In genomic region chr3:46948830-46949671, GRCh38 we compare ENCODE assay signal across 8 cellular contexts. TPM values are rescaled to one million over a fixed set of nuclear protein-coding genes. Genes with fewer than 3 reads are reported as not detected.
A peak's percentile ranks its signal among the peaks of the same experiment; 100 is the strongest.
DNase-seq lines count a peak whose midpoint lies in the region; TF ChIP-seq lines count a peak whose summit lies in the region.

No MANE protein-coding gene starts in this region.

- H3K4me3 Mint-ChIP-seq in activated T-cell treated with anti-CD3 and anti-CD28 coated beads, Interleukin-2, amount 50 U/mL, for 24 hours, result peak overlapping the region; percentile 51

- TF ChIP-seq CTCF in MM.1S (IDR thresholded peaks at IDR 0.05; ENCODE audit: low read length) (no peak), lower leg skin (IDR thresholded peaks at IDR 0.05) (no peak)

- H3K9me3 Mint-ChIP-seq in activated T-cell treated with anti-CD3 and anti-CD28 coated beads, Interleukin-2, amount 50 U/mL, for 24 hours, result no peaks in the 10 kb centered on the region

- no peak overlapping the region for H3K14ac ChIP-seq in trophoblast cell (ENCODE audit: low read length)

- H3K36me3 Mint-ChIP-seq in activated T-cell treated with anti-CD3 and anti-CD28 coated beads, Interleukin-2, amount 50 U/mL, for 24 hours (ENCODE audit: low read depth), result peaks cover 59% of the 10 kb centered on the region

- H3K4ac ChIP-seq in trophoblast cell (ENCODE audit: low read depth, low read length), result peak overlapping the region; percentile 18

- H3K27ac ChIP-seq in MM.1S (ENCODE audit: low read length), result no peak overlapping the region
- H3K27ac ChIP-seq in trophoblast cell (ENCODE audit: low read depth, low read length), result peak overlapping the region; percentile 1

- H3K9me3 ChIP-seq in MM.1S (replicated peaks; ENCODE audit: insufficient read depth, low read length), result no peaks in the 10 kb centered on the region
- H3K9me3 ChIP-seq in trophoblast cell (ENCODE audit: insufficient read depth, low read depth, low read length), result no peaks in the 10 kb centered on the region

- no peak overlapping the region for H2BK12ac ChIP-seq in trophoblast cell (ENCODE audit: low read length)

- no peaks in the 10 kb centered on the region for H3K27me3 ChIP-seq in MM.1S (replicated peaks; ENCODE audit: insufficient read depth, low read length)
- no peaks in the 10 kb centered on the region for H3K27me3 ChIP-seq in trophoblast cell (ENCODE audit: insufficient read depth, low read length)

- no peaks in the 10 kb centered on the region for H3K9me2 ChIP-seq in MM.1S (replicated peaks; ENCODE audit: insufficient read depth, low read length)

- no peak overlapping the region for H2BK120ac ChIP-seq in trophoblast cell (ENCODE audit: insufficient read depth, low read length, poor library complexity)

- H4K20me1 ChIP-seq in MM.1S (ENCODE audit: insufficient read depth, low read length), result peaks cover 86% of the 10 kb centered on the region

- no peak overlapping the region for H4K12ac ChIP-seq in trophoblast cell (ENCODE audit: low read depth, low read length)

- peak overlapping the region; percentile 94 for H3K27ac Mint-ChIP-seq in activated T-cell treated with anti-CD3 and anti-CD28 coated beads, Interleukin-2, amount 50 U/mL, for 24 hours

- H3K23ac ChIP-seq in trophoblast cell (ENCODE audit: low read length), result no peak overlapping the region

- no peak overlapping the region for H3K4me3 ChIP-seq in MM.1S (ENCODE audit: low read length)
- no peak overlapping the region for H3K4me3 ChIP-seq in trophoblast cell (ENCODE audit: low read depth, low read length)
- no peak overlapping the region for H3K4me3 ChIP-seq in lower leg skin (ENCODE audit: low read depth, poor library complexity, severe bottlenecking)

- DNase-seq in activated T-cell treated with anti-CD3 and anti-CD28 coated beads, Interleukin-2, amount 50 U/mL, for 24 hours, result no peak
- DNase-seq in activated T-cell treated with anti-CD3 and anti-CD28 coated beads for 4 hours, result no peak
- DNase-seq in MM.1S, result peak; percentile 27
- DNase-seq in dermis blood vessel endothelial cell, result peak; percentile 58
- no peak for DNase-seq in trophoblast cell
- DNase-seq in NCI-H345 treated with DMSO at 0.1 percent for 48 hours (lab: John Stamatoyannopoulos, UW; ENCODE audit: unreplicated experiment), result no peak
- DNase-seq in SIG-M5 (lab: John Stamatoyannopoulos, UW), result no peak
- DNase-seq in lower leg skin (ENCODE audit: low spot score in 2 of 2), result no peak

- H3K4me2 ChIP-seq in MM.1S (ENCODE audit: low read depth, low read length) (no peak overlapping the region), trophoblast cell (ENCODE audit: low read length) (peak overlapping the region; percentile 38)

- H3F3A ChIP-seq in MM.1S (ENCODE audit: insufficient read depth, low read length), result no peaks in the 10 kb centered on the region

- peaks cover 90% of the 10 kb centered on the region for H3K4me1 Mint-ChIP-seq in activated T-cell treated with anti-CD3 and anti-CD28 coated beads, Interleukin-2, amount 50 U/mL, for 24 hours (ENCODE audit: low read depth)

- H3K4me1 ChIP-seq in MM.1S (ENCODE audit: low read length) (peaks cover 7% of the 10 kb centered on the region), trophoblast cell (ENCODE audit: control insufficient read depth in 1 of 2, insufficient read depth in 2 of 2, low read length in 2 of 2) (peaks cover 43 to 53% of the 10 kb centered on the region in 2 experiments)

- H4K8ac ChIP-seq in trophoblast cell (ENCODE audit: low read depth, low read length), result no peak overlapping the region

- H2BK5ac ChIP-seq in trophoblast cell (ENCODE audit: low read depth, low read length, poor library complexity), result no peak overlapping the region

- H2AFZ ChIP-seq in MM.1S (ENCODE audit: low read length), result no peak overlapping the region
- peak overlapping the region; percentile 38 for H2AFZ ChIP-seq in trophoblast cell (ENCODE audit: insufficient read depth, low read length, poor library complexity)

- peak overlapping the region; percentile 34 for H4K91ac ChIP-seq in trophoblast cell (ENCODE audit: low read depth, low read length)

- no peak overlapping the region for H2AK5ac ChIP-seq in trophoblast cell (ENCODE audit: low read length)

- H3K27me3 Mint-ChIP-seq in activated T-cell treated with anti-CD3 and anti-CD28 coated beads, Interleukin-2, amount 50 U/mL, for 24 hours, result no peaks in the 10 kb centered on the region

- no peak for TF ChIP-seq POLR2A in lower leg skin (IDR thresholded peaks at IDR 0.05)

- H3K79me2 ChIP-seq in MM.1S (ENCODE audit: low read length) (peaks cover 98% of the 10 kb centered on the region), trophoblast cell (ENCODE audit: control insufficient read depth, insufficient read depth, low read length, poor library complexity) (peaks cover 17% of the 10 kb centered on the region)

- H3K79me1 ChIP-seq in trophoblast cell (ENCODE audit: low read length), result peaks cover 4% of the 10 kb centered on the region

- H3K36me3 ChIP-seq in MM.1S (replicated peaks; ENCODE audit: insufficient read depth, low read length) (peaks cover 3% of the 10 kb centered on the region; the same call in 1 of the 2 replicates), trophoblast cell (ENCODE audit: control insufficient read depth in 1 of 2, insufficient read depth in 2 of 2, low read length in 2 of 2) (peaks cover 5 to 6% of the 10 kb centered on the region in 2 experiments)

- peak overlapping the region; percentile 45 for H3K18ac ChIP-seq in trophoblast cell (ENCODE audit: low read length)

- H3K9ac ChIP-seq in MM.1S (ENCODE audit: low read length) (no peak overlapping the region), trophoblast cell (ENCODE audit: low read length) (no peak overlapping the region)

- WGBS in trophoblast cell (ENCODE audit: extremely low coverage, insufficient coverage, insufficient read length), result no CpG with 5 or more reads among the region's 6 CpGs
- 40 to 42% methylated on average over 5 to 6 of the region's 6 CpGs for WGBS in lower leg skin, 2 donors

- intact Hi-C loops in lower leg skin (cut with DNase I; ENCODE audit: low total_unique reads), result no loop called here

RNA-seq across cellular contexts. Expression of gene CCDC12, which starts 27.5 kb away (rescaled TPM):
- total RNA-seq in dermis blood vessel endothelial cell (22.7 and 44.6 TPM in 2 replicates), lower leg skin (100 to 1,000 TPM in 1 of 4 donors, 10 to 100 TPM in 3; 64.6 to 101 (median 82.5) TPM)
- 47.9 and 48.1 TPM in 2 replicates for polyA plus RNA-seq in trophoblast cell (2013)

RNA-seq across cellular contexts. Expression of gene NBEAL2, which starts 30.4 kb away (rescaled TPM):
- 30.6 and 52.2 TPM in 2 replicates for total RNA-seq in dermis blood vessel endothelial cell
- 18.1 and 18.9 TPM in 2 replicates for polyA plus RNA-seq in trophoblast cell (2013)
- 100 to 1,000 TPM; 176 to 519 (median 217) TPM for total RNA-seq in lower leg skin

Comparison
In these comparisons a context has a peak if more than half of its experiments do, and no peak if none do; other contexts are left out.
1. DNase-seq: peak in MM.1S (single experiment) and dermis blood vessel endothelial cell (single experiment); none in activated T-cell treated with anti-CD3 and anti-CD28 coated beads, Interleukin-2, amount 50 U/mL, for 24 hours (single experiment), activated T-cell treated with anti-CD3 and anti-CD28 coated beads for 4 hours (single experiment), trophoblast cell (0 of 2), NCI-H345 treated with DMSO at 0.1 percent for 48 hours (single experiment), SIG-M5 (single experiment) and lower leg skin (0 of 2).